8 cellular contexts compared by ENCODE assay signal in genomic region chr19:38387550-38388309, GRCh38. TPM values are rescaled to one million over a fixed set of nuclear protein-coding genes. Genes with fewer than 3 reads are reported as not detected.
DNase-seq lines count a peak whose midpoint lies in the region; ATAC-seq, FAIRE-seq and TF ChIP-seq lines count a peak whose summit lies in the region.

Gene GGN, minus strand, starts transcription at chr19:38388034. Its CDS starts 773 bp downstream, at chr19:38387261.

- 8% methylated on average over 46 of the region's 50 CpGs for WGBS in HepG2 (ENCODE audit: low lambda C conversion rate)

- CTCF ChIA-PET in HepG2 (lab: Yijun Ruan, JAX; ENCODE audit: low intra/inter-chr PET ratio, low total read pairs), result no interaction called here

- in situ Hi-C loops in HepG2 (cut with HindIII; ENCODE audit: extremely low pct_ligation_motif_present, low pct_unique_long_range_greater_than_20kb), result no loop called here

- no peaks in the 10 kb centered on the region; the same call in 1 of the 2 replicates for H4K20me1 ChIP-seq in HepG2 (ENCODE audit: insufficient read depth, low read length)

- intact Hi-C loops in dorsolateral prefrontal cortex (cut with DNase I), result loop anchor here in 1 of 2 donors (10.0 kb wide), 1 partner anchor 483 kb away; the partner anchor contains the start of genes SIPA1L3 and WDR87
- intact Hi-C loops in HepG2 (cut with micrococcal nuclease; ENCODE audit: unreplicated experiment), result no loop called here

- no peaks in the 10 kb centered on the region for H3K9me3 ChIP-seq in HepG2 (ENCODE audit: low read length)

- H3K4me2 ChIP-seq in HepG2 (ENCODE audit: low read depth, low read length), result peak within 1 kb of the TSS; percentile 89

- H3K36me3 ChIP-seq in HepG2 (replicated peaks in 1 of 2; ENCODE audit: control insufficient read depth in 1 of 2, insufficient read depth in 2 of 2, low read length in 2 of 2), result peaks cover 3 to 12% of the 10 kb centered on the region in 2 experiments; a peak in 3 of 5 replicates

- TF ChIP-seq EP300 in HepG2 (IDR thresholded peaks at IDR 0.05; ENCODE audit: low read depth in 2 of 2, low read length in 2 of 2) (no peak), HepG2 (CRISPR knock-in tag; IDR thresholded peaks at IDR 0.05; ENCODE audit: borderline replicate concordance) (no peak)

- H3K27ac ChIP-seq in dorsolateral prefrontal cortex, result peak within 1 kb of the TSS in 56 of 59 donors; percentile 5 to 93 (median 73)
- H3K27ac ChIP-seq in HepG2 (ENCODE audit: extremely low read length, insufficient read depth, low read length), result no peak within 1 kb of the TSS

- BruUV-seq in HepG2 (replicated peaks; lab: Mats Ljungman, UMichigan), result no TSS peak

- H2AFZ ChIP-seq in HepG2 (ENCODE audit: low read length), result no peak within 1 kb of the TSS

- TF ChIP-seq POLR2A in HepG2 (IDR thresholded peaks at IDR 0.05; ENCODE audit: insufficient read depth in 1 of 2, low read depth in 2 of 2, low read length in 2 of 2), result peak in 1 of 2 experiments; percentile 46; a peak in 2 of 4 replicates

- FAIRE-seq in HepG2 (lab: Jason Lieb, UNC), result no peak

- H3K4me1 ChIP-seq in HepG2 (ENCODE audit: insufficient read depth, low read length), result peaks cover 36% of the 10 kb centered on the region

- no peak for TF ChIP-seq CTCF in dorsolateral prefrontal cortex (IDR thresholded peaks at IDR 0.05 in 54 of 56, conservative IDR thresholded peaks at IDR 0.05 in 2 of 56; ENCODE audit: low read depth in 1 of 56, partially characterized antibody in 56 of 56)
- TF ChIP-seq CTCF in HepG2 (CRISPR knock-in tag; IDR thresholded peaks at IDR 0.05), result no peak

- POLR2A ChIA-PET in HepG2 (lab: Yijun Ruan, JAX), result interaction anchor here (1.3 to 4.0 kb wide), 5 partner anchors 12 to 231 kb away, joined by 4 to 49 read pairs (median 5); partner anchors contain the start of genes EIF3K, FAM98C and PSMD8

- H3K9ac ChIP-seq in HepG2 (ENCODE audit: insufficient read depth, low read depth, low read length), result 0 out of 2 replicates have a peak within 1 kb of the TSS, but pooled peaks have one; percentile 13

- no peak for TF ChIP-seq RAD21 in HepG2 (CRISPR knock-in tag; IDR thresholded peaks at IDR 0.05)

- H3K79me2 ChIP-seq in HepG2 (ENCODE audit: insufficient read depth, low read length), result no peaks in the 10 kb centered on the region

- DNase-seq in DMS53 (lab: John Stamatoyannopoulos, UW) (peak; percentile 94), NCI-H526 treated with DMSO at 0.1 percent for 48 hours (lab: John Stamatoyannopoulos, UW) (peak; percentile 72), dorsolateral prefrontal cortex (peak in 9 of 10 donors; percentile 61 to 89 (median 75)), HepG2 (ENCODE audit: low spot score) (peak; percentile 49)
- DNase-seq in activated CD4-positive, alpha-beta T cell treated with anti-CD3 and anti-CD28 coated beads, Interleukin-2, amount 50 U/mL, for 48 hours, result peak; percentile 86 to 89
- peak; percentile 82 to 83 for DNase-seq in stimulated activated CD4-positive, alpha-beta T cell treated with anti-CD3 and anti-CD28 coated beads, Interleukin-2, amount 100 ng/mL, for 24 hours

- H3K27me3 ChIP-seq in dorsolateral prefrontal cortex (no peaks in the 10 kb centered on the region), HepG2 (ENCODE audit: control insufficient read depth in 1 of 2, insufficient read depth in 2 of 2, low read length in 2 of 2) (peaks cover 2 to 20% of the 10 kb centered on the region in 2 experiments; a peak in 3 of 5 replicates)

- H3K4me3 ChIP-seq in dorsolateral prefrontal cortex (peak within 1 kb of the TSS; percentile 43 to 83 (median 71)), HepG2 (replicated peaks in 1 of 3; ENCODE audit: insufficient read depth in 1 of 3, low read depth in 2 of 3, low read length in 3 of 3) (peak within 1 kb of the TSS; percentile 46 to 71 (median 63))

- ATAC-seq in HG03175 (IDR thresholded peaks at IDR 0.05; ENCODE audit: unreplicated experiment) (peak; percentile 34), HepG2 (peak; percentile 63), GM19452 (IDR thresholded peaks at IDR 0.05; ENCODE audit: unreplicated experiment) (no peak)

TF ChIP-seq in HepG2, 621 proteins besides CTCF, POLR2A, EP300 and RAD21 (continues in another document):
- TF ChIP-seq ZNF687 (CRISPR knock-in tag; IDR thresholded peaks at IDR 0.05) (peak; percentile 41), HNRNPK (IDR thresholded peaks at IDR 0.05; ENCODE audit: low read depth, low read length, poor library complexity, severe bottlenecking) (peak; percentile 44), CHD2 (IDR thresholded peaks at IDR 0.05; ENCODE audit: low read depth, low read length) (no peak), AKAP8 (CRISPR knock-in tag; IDR thresholded peaks at IDR 0.05) (peak; percentile 83), ZFY (CRISPR knock-in tag; IDR thresholded peaks at IDR 0.05) (0 out of 2 replicates have a peak, but pooled peaks have one; percentile 36), MXD1 (CRISPR knock-in tag; IDR thresholded peaks at IDR 0.05) (0 out of 2 replicates have a peak, but pooled peaks have one; percentile 32), POLR2G (IDR thresholded peaks at IDR 0.05; ENCODE audit: low read depth, low read length) (peak; percentile 38; the same call in 1 of the 2 replicates), HIVEP1 (CRISPR knock-in tag; IDR thresholded peaks at IDR 0.05) (0 out of 2 replicates have a peak, but pooled peaks have one; percentile 18), AGO1 (IDR thresholded peaks at IDR 0.05; ENCODE audit: low read depth, low read length, poor library complexity, severe bottlenecking) (peak; percentile 81), NONO (IDR thresholded peaks at IDR 0.05) (no peak), NONO (CRISPR knock-in tag; conservative IDR thresholded peaks at IDR 0.05) (0 out of 2 replicates have a peak, but pooled peaks have one; percentile 22), KLF13 (CRISPR knock-in tag; IDR thresholded peaks at IDR 0.05) (0 out of 2 replicates have a peak, but pooled peaks have one; percentile 44), ADNP (CRISPR knock-in tag; IDR thresholded peaks at IDR 0.05) (no peak), MAF1 (CRISPR knock-in tag; IDR thresholded peaks at IDR 0.05; ENCODE audit: borderline replicate concordance) (no peak)

RNA-seq across cellular contexts. Expression of gene GGN, which starts in this region (rescaled TPM):
- 1 to 10 TPM in 101 of 120 experiments, under 1 TPM in 18, not detected in 1; 0.34 to 6.3 (median 1.7) TPM for total RNA-seq in dorsolateral prefrontal cortex
- not detected in 2 replicates for total RNA-seq in HepG2 (2016; rRNA removed; fragmentation: Illumina TruSeq; extraction: Trizol)
- total RNA-seq in HepG2 (2016; cell fraction: cytosol; rRNA removed; fragmentation: Illumina TruSeq; extraction: Trizol; ENCODE audit: low read depth), result not detected in 2 replicates
- total RNA-seq in HepG2 (2016; cell fraction: insoluble cytoplasmic fraction; rRNA removed; fragmentation: Illumina TruSeq; extraction: Trizol), result not detected in 2 replicates
- total RNA-seq in HepG2 (2016; cell fraction: membrane; rRNA removed; fragmentation: Illumina TruSeq; extraction: Trizol), result not detected in 2 replicates
- total RNA-seq in HepG2 (2016; cell fraction: nucleus; rRNA removed; fragmentation: Illumina TruSeq; extraction: Trizol), result not detected in 2 replicates
- 0.07 TPM in 1 of 2 replicates, not detected in the other for polyA plus RNA-seq in HepG2 (2011; rRNA removed)
- polyA plus RNA-seq in HepG2 (2011; cell fraction: cytosol; rRNA removed), result not detected in 2 replicates
- 0.06 and 0.14 TPM in 2 replicates for polyA plus RNA-seq in HepG2 (2011; cell fraction: nucleus; rRNA removed)
- polyA plus RNA-seq in HepG2 (2012), result 0.08 and 0.28 TPM in 2 replicates
- not detected in 2 replicates for polyA plus RNA-seq in HepG2 (2016; cell fraction: cytosol; fragmentation: Illumina TruSeq; extraction: Trizol; ENCODE audit: low read depth)
- polyA plus RNA-seq in HepG2 (2016; cell fraction: insoluble cytoplasmic fraction; fragmentation: Illumina TruSeq; extraction: Trizol; ENCODE audit: low read depth), result not detected in 2 replicates
- not detected in 2 replicates for polyA plus RNA-seq in HepG2 (2016; cell fraction: membrane; fragmentation: Illumina TruSeq; extraction: Trizol; ENCODE audit: low read depth)
- not detected in 2 replicates for polyA plus RNA-seq in HepG2 (2016; cell fraction: nucleus; fragmentation: Illumina TruSeq; extraction: Trizol; ENCODE audit: insufficient read depth, low read depth)
- polyA minus RNA-seq in HepG2 (2011; rRNA and poly(A)+ RNA removed; ENCODE audit: low replicate concordance), result not detected in 2 replicates
- polyA minus RNA-seq in HepG2 (2011; cell fraction: cytosol; rRNA and poly(A)+ RNA removed), result not detected in 2 replicates
- polyA minus RNA-seq in HepG2 (2011; cell fraction: nucleus; rRNA and poly(A)+ RNA removed), result not detected in 2 replicates

Comparison
In these comparisons a context has a peak if more than half of its experiments do, and no peak if none do; other contexts are left out.
1. Peak in DNase-seq, ATAC-seq, H3K4me3 ChIP-seq, H3K9ac ChIP-seq and H3K4me2 ChIP-seq in HepG2; RNA of the gene not detected or under 1 TPM.